Comparison of ENCODE assay signal across 13 cellular contexts in the genomic region with DNA sequence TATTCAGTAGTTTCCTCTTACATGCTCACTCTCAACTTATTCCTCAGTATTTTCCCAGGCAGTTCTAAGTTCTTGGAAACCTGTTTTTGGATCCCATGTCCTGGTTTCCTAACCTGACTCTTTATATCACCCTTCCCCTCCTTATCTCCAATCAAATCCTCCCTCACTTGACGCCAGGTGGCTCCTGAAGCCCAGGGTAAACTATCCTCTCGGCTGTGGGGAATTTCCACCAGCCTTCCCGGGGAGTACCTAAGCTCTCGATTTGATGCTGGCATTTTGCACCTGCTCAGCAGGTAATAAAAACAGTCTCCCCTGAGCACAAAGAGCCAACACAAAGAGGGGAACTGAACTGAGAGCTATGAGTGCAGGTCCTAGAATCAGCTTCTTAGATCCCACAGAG.
A peak's percentile ranks its signal among the peaks of the same experiment; 100 is the strongest.
DNase-seq lines count a peak whose midpoint lies in the region; ATAC-seq, FAIRE-seq and TF ChIP-seq lines count a peak whose summit lies in the region.
"Had no signal": no experiment of that assay in that cellular context is flagged by ENCODE, and none has a peak within 500 bp of the region (broad histone marks: within the 10 kb centered on the region; RNA-seq: fewer than 3 reads in every experiment).

No MANE protein-coding gene starts in this region.

- no peak overlapping the region for H3K56ac ChIP-seq in mesendoderm (ENCODE audit: low read length)

- H2BK5ac ChIP-seq in mesendoderm (ENCODE audit: low read length) = no peak overlapping the region

- no peak for TF ChIP-seq EP300 in GM12878 (IDR thresholded peaks at IDR 0.05; ENCODE audit: borderline replicate concordance in 1 of 2, control insufficient read depth in 1 of 2, low read depth in 2 of 2, low read length in 2 of 2)

- no peak overlapping the region for H3K23ac ChIP-seq in mesendoderm (ENCODE audit: low read length)

- intact Hi-C loops in GM12878 (cut with micrococcal nuclease; ENCODE audit: unreplicated experiment) = loop anchor here (10.0 kb wide), 1 partner anchor 1409 kb away; a partner anchor contains a TSS

- H2AFZ ChIP-seq in GM12878 (ENCODE audit: control insufficient read depth, low read depth, low read length) = no peak overlapping the region

- ATAC-seq in GM12878 (peak; percentile 33; the same call in 1 of the 3 replicates), HG03378 (IDR thresholded peaks at IDR 0.05; ENCODE audit: unreplicated experiment) (no peak), GM21717 (IDR thresholded peaks at IDR 0.05; ENCODE audit: unreplicated experiment) (no peak)
- ATAC-seq: HCT116 had no signal

- H3K4me1 ChIP-seq in GM12878 (ENCODE audit: control insufficient read depth, insufficient read depth, low read length) = no peaks in the 10 kb centered on the region
- H3K4me1 ChIP-seq in mesendoderm (ENCODE audit: control insufficient read depth, low read depth, low read length) = no peaks in the 10 kb centered on the region
- no peaks in the 10 kb centered on the region for H3K4me1 ChIP-seq in HAP-1
- H3K4me1 ChIP-seq: BE2C, upper lobe of left lung had no signal

- no peak overlapping the region for H2BK15ac ChIP-seq in mesendoderm (replicated peaks; ENCODE audit: low read depth)

- H3K4me2 ChIP-seq in GM12878 (ENCODE audit: control insufficient read depth, insufficient read depth) (no peak overlapping the region), mesendoderm (ENCODE audit: low read length) (no peak overlapping the region)

- H3K27me3 ChIP-seq in GM12878 (replicated peaks in 1 of 2; ENCODE audit: control insufficient read depth in 2 of 2, insufficient read depth in 2 of 2, low read length in 1 of 2) = no peaks in the 10 kb centered on the region
- H3K27me3 ChIP-seq in mesendoderm (ENCODE audit: insufficient read depth, low read length, poor library complexity) = no peaks in the 10 kb centered on the region
- no peaks in the 10 kb centered on the region; the same call in 1 of the 2 replicates for H3K27me3 ChIP-seq in HAP-1 (ENCODE audit: low read depth)
- H3K27me3 ChIP-seq: BE2C, upper lobe of left lung had no signal

- no peak for FAIRE-seq in GM12878 (lab: Jason Lieb, UNC)

- H3K9me3 ChIP-seq in GM12878 (replicated peaks; ENCODE audit: control insufficient read depth, insufficient read depth, low read length) = no peaks in the 10 kb centered on the region
- H3K9me3 ChIP-seq in HAP-1 = no peaks in the 10 kb centered on the region
- H3K9me3 ChIP-seq: BE2C, upper lobe of left lung had no signal

- H3K4me3 ChIP-seq in GM12878 = no peak overlapping the region
- H3K4me3 ChIP-seq in mesendoderm (ENCODE audit: low read length) = no peak overlapping the region
- H3K4me3 ChIP-seq in HAP-1 = no peak overlapping the region
- H3K4me3 ChIP-seq: skin epidermis, upper lobe of left lung had no signal

- no TSS peak for BruUV-seq in GM12878 (replicated peaks; lab: Mats Ljungman, UMichigan)

- POLR2A ChIA-PET in GM12878 (lab: Charles Lee) = no interaction called here

- no peak for TF ChIP-seq POLR2A in GM12878 (IDR thresholded peaks at IDR 0.05; ENCODE audit: low read depth, low read length)

- 2% methylated on average over 4 of the region's 4 CpGs for WGBS in GM12878 (ENCODE audit: insufficient coverage, insufficient replicate concordance, low lambda C conversion rate, missing lambda C conversion rate)
- no CpG with 5 or more reads among the region's 4 CpGs for WGBS in mesendoderm (ENCODE audit: extremely low coverage, insufficient coverage, low lambda C conversion rate)

- no peaks in the 10 kb centered on the region for H4K20me1 ChIP-seq in GM12878 (ENCODE audit: control insufficient read depth, insufficient read depth)

- H4K5ac ChIP-seq in mesendoderm (ENCODE audit: low read length) = no peak overlapping the region

- RAD21 ChIA-PET in GM12878 (lab: Charles Lee; ENCODE audit: unreplicated experiment) = interaction anchor here (1.3 kb wide), 1 partner anchor 1408 kb away, joined by 3 read pairs; no protein-coding TSS in a partner anchor

- no peak overlapping the region for H2AK5ac ChIP-seq in mesendoderm (ENCODE audit: low read length)

- no peaks in the 10 kb centered on the region for H3K79me1 ChIP-seq in mesendoderm (ENCODE audit: low read length)

- H3K36me3 ChIP-seq in GM12878 (ENCODE audit: control insufficient read depth in 2 of 2, insufficient read depth in 2 of 2, low read length in 1 of 2) (no peaks in the 10 kb centered on the region), mesendoderm (ENCODE audit: control insufficient read depth, insufficient read depth, low read length) (no peaks in the 10 kb centered on the region), HAP-1 (replicated peaks) (no peaks in the 10 kb centered on the region)
- H3K36me3 ChIP-seq: BE2C, upper lobe of left lung had no signal

- CTCF ChIA-PET in GM12878 (lab: Yijun Ruan, JAX) = no interaction called here

- SMC1A ChIA-PET in GM12878 (lab: Charles Lee; ENCODE audit: uncharacterized antibody, unreplicated experiment) = no interaction called here

- TF ChIP-seq CTCF in GM12878 (IDR thresholded peaks at IDR 0.05 in 2 of 3, conservative IDR thresholded peaks at IDR 0.05 in 1 of 3; ENCODE audit: control insufficient read depth in 2 of 3, extremely low read depth in 1 of 3, insufficient read depth in 1 of 3, low read depth in 3 of 3, low read length in 3 of 3) = peak in 1 of 3 experiments; percentile 25; a peak in 1 of 6 replicates

- H3K79me2 ChIP-seq in GM12878 (ENCODE audit: control insufficient read depth, insufficient read depth, low read length) = no peaks in the 10 kb centered on the region
- no peaks in the 10 kb centered on the region for H3K79me2 ChIP-seq in mesendoderm (ENCODE audit: control insufficient read depth, insufficient read depth, low read length)

- H2BK120ac ChIP-seq in mesendoderm (ENCODE audit: low read depth, low read length) = no peak overlapping the region

- no peak overlapping the region for H4K8ac ChIP-seq in mesendoderm (ENCODE audit: low read depth, low read length)

- H3K27ac ChIP-seq in GM12878 (ENCODE audit: control insufficient read depth, insufficient read depth) = no peak overlapping the region
- H3K27ac ChIP-seq in mesendoderm (ENCODE audit: low read depth, low read length) = no peak overlapping the region
- H3K27ac ChIP-seq: skin epidermis, upper lobe of left lung had no signal

- H3K9ac ChIP-seq in GM12878 (ENCODE audit: control insufficient read depth, insufficient read depth, low read length) (no peak overlapping the region), mesendoderm (ENCODE audit: low read length) (no peak overlapping the region)

- H3K4ac ChIP-seq in mesendoderm (ENCODE audit: low read depth, low read length) = no peak overlapping the region

- no peak overlapping the region for H3K18ac ChIP-seq in mesendoderm (ENCODE audit: low read length)

- in situ Hi-C loops in GM12878 (cut with MboI) = no loop called here
- in situ Hi-C loops in HAP-1 (cut with MboI; ENCODE audit: low sequenced_read_pairs) = no loop called here

- peak; percentile 76 for DNase-seq in DMS53 treated with DMSO at 0.1 percent for 48 hours (lab: John Stamatoyannopoulos, UW; ENCODE audit: unreplicated experiment)
- DNase-seq in NCI-H2171 (lab: John Stamatoyannopoulos, UW) = peak; percentile 13
- DNase-seq in GM12878 (ENCODE audit: low read depth, low spot score) = no peak
- DNase-seq in mesendoderm = peak; percentile 61
- no peak for DNase-seq in HAP-1 (ENCODE audit: low spot score in 2 of 2)
- no peak for DNase-seq in activated CD4-positive, alpha-beta T cell treated with anti-CD3 and anti-CD28 coated beads, Interleukin-2, amount 50 U/mL, for 48 hours
- DNase-seq: amniotic stem cell, BE2C had no signal

- peak; percentile 44 for TF ChIP-seq RAD21 in GM12878 (IDR thresholded peaks at IDR 0.05; ENCODE audit: insufficient read depth, low read depth, low read length)

TF ChIP-seq in GM12878, 131 proteins besides CTCF, POLR2A, EP300 and RAD21:
- peak; percentile 24; the same call in 1 of the 2 replicates for TF ChIP-seq SMC3 (IDR thresholded peaks at IDR 0.05; ENCODE audit: borderline replicate concordance, low read length)
- TF ChIP-seq, protein P1, sequence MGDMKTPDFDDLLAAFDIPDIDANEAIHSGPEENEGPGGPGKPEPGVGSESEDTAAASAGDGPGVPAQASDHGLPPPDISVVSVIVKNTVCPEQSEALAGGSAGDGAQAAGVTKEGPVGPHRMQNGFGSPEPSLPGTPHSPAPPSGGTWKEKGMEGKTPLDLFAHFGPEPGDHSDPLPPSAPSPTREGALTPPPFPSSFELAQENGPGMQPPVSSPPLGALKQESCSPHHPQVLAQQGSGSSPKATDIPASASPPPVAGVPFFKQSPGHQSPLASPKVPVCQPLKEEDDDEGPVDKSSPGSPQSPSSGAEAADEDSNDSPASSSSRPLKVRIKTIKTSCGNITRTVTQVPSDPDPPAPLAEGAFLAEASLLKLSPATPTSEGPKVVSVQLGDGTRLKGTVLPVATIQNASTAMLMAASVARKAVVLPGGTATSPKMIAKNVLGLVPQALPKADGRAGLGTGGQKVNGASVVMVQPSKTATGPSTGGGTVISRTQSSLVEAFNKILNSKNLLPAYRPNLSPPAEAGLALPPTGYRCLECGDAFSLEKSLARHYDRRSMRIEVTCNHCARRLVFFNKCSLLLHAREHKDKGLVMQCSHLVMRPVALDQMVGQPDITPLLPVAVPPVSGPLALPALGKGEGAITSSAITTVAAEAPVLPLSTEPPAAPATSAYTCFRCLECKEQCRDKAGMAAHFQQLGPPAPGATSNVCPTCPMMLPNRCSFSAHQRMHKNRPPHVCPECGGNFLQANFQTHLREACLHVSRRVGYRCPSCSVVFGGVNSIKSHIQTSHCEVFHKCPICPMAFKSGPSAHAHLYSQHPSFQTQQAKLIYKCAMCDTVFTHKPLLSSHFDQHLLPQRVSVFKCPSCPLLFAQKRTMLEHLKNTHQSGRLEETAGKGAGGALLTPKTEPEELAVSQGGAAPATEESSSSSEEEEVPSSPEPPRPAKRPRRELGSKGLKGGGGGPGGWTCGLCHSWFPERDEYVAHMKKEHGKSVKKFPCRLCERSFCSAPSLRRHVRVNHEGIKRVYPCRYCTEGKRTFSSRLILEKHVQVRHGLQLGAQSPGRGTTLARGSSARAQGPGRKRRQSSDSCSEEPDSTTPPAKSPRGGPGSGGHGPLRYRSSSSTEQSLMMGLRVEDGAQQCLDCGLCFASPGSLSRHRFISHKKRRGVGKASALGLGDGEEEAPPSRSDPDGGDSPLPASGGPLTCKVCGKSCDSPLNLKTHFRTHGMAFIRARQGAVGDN (IDR thresholded peaks at IDR 0.05) = no peak

Comparison
In these comparisons a context has a peak if more than half of its experiments do, and no peak if none do; other contexts are left out.
1. DNase-seq: peak in DMS53 treated with DMSO at 0.1 percent for 48 hours (single experiment), NCI-H2171 (single experiment) and mesendoderm (single experiment); none in GM12878 (single experiment), HAP-1 (0 of 2) and activated CD4-positive, alpha-beta T cell treated with anti-CD3 and anti-CD28 coated beads, Interleukin-2, amount 50 U/mL, for 48 hours (0 of 2).